8 cellular contexts compared by ENCODE assay signal in genomic region chr16:32187918-32188669, GRCh38.
DNase-seq lines count a peak whose midpoint lies in the region; ATAC-seq, FAIRE-seq and TF ChIP-seq lines count a peak whose summit lies in the region.
"Not testable (repeated sequence)": the region's sequence is repeated elsewhere in the genome, so short reads cannot be mapped to it uniquely, and the experiment has no call there.

No MANE protein-coding gene starts in this region.

- H3K4me1 ChIP-seq in A549; IMR-90 (ENCODE audit: control insufficient read depth, insufficient read depth, low read length); left ventricle myocardium inferior: not testable (repeated sequence)

- not testable (repeated sequence) for H3K14ac ChIP-seq in IMR-90 (replicated peaks; ENCODE audit: low read depth, low read length)

- not testable (repeated sequence) for H3K18ac ChIP-seq in IMR-90 (ENCODE audit: low read depth, low read length)

- H3K36me3 ChIP-seq in IMR-90 (ENCODE audit: control insufficient read depth, insufficient read depth, low read length); left ventricle myocardium inferior: not testable (repeated sequence)

- H3K27ac Mint-ChIP-seq in activated CD8-positive, alpha-beta T cell treated with anti-CD3 and anti-CD28 coated beads, Interleukin-2, amount 10 ng/mL, durations not matched to agents 7 days and 5 days; central memory CD8-positive, alpha-beta T cell (ENCODE audit: low read depth); memory B cell; stimulated activated effector memory CD8-positive, alpha-beta T cell treated with anti-CD3 and anti-CD28 coated beads, Interleukin-12 subunit alpha, Interleukin-12 subunit beta, amount 100 ng/mL, for 72 hours: not testable (repeated sequence)

- H3K9ac ChIP-seq in IMR-90 (ENCODE audit: low read depth, low read length), result not testable (repeated sequence)

- H3K56ac ChIP-seq in IMR-90 (ENCODE audit: extremely low read depth, insufficient read depth, low read length), result not testable (repeated sequence)

- H3K4me2 ChIP-seq in A549, result peak overlapping the region; percentile 59; the same call in 1 of the 3 replicates
- not testable (repeated sequence) for H3K4me2 ChIP-seq in IMR-90 (ENCODE audit: low read depth, low read length)

- H3K4me3 ChIP-seq in A549 (peak overlapping the region; percentile 38; the same call in 1 of the 3 replicates), left ventricle myocardium inferior (peak overlapping the region; percentile 39)
- not testable (repeated sequence) for H3K4me3 ChIP-seq in IMR-90 (ENCODE audit: insufficient read depth, low read depth, low read length)

- H3K4me3 Mint-ChIP-seq in activated CD8-positive, alpha-beta T cell treated with anti-CD3 and anti-CD28 coated beads, Interleukin-2, amount 10 ng/mL, durations not matched to agents 7 days and 5 days; central memory CD8-positive, alpha-beta T cell; memory B cell; stimulated activated effector memory CD8-positive, alpha-beta T cell treated with anti-CD3 and anti-CD28 coated beads, Interleukin-12 subunit alpha, Interleukin-12 subunit beta, amount 100 ng/mL, for 72 hours: not testable (repeated sequence)

- not testable (repeated sequence) for H4K91ac ChIP-seq in IMR-90 (ENCODE audit: insufficient read depth, low read depth, low read length)

- not testable (repeated sequence) for BruUV-seq in IMR-90 (replicated peaks; lab: Mats Ljungman, UMichigan)

- POLR2A ChIA-PET in A549 (lab: Yijun Ruan, JAX); IMR-90 (lab: Charles Lee; ENCODE audit: unreplicated experiment); activated CD8-positive, alpha-beta T cell treated with anti-CD3 and anti-CD28 coated beads, Interleukin-2, amount 10 ng/mL, durations not matched to agents 7 days and 5 days (lab: Charles Lee): not testable (repeated sequence)

- H3K36me3 Mint-ChIP-seq in activated CD8-positive, alpha-beta T cell treated with anti-CD3 and anti-CD28 coated beads, Interleukin-2, amount 10 ng/mL, durations not matched to agents 7 days and 5 days (ENCODE audit: low read depth); central memory CD8-positive, alpha-beta T cell (ENCODE audit: insufficient read depth); memory B cell; stimulated activated effector memory CD8-positive, alpha-beta T cell treated with anti-CD3 and anti-CD28 coated beads, Interleukin-12 subunit alpha, Interleukin-12 subunit beta, amount 100 ng/mL, for 72 hours: not testable (repeated sequence)

- H3K9me3 Mint-ChIP-seq in activated CD8-positive, alpha-beta T cell treated with anti-CD3 and anti-CD28 coated beads, Interleukin-2, amount 10 ng/mL, durations not matched to agents 7 days and 5 days (ENCODE audit: insufficient read depth); central memory CD8-positive, alpha-beta T cell; memory B cell; stimulated activated effector memory CD8-positive, alpha-beta T cell treated with anti-CD3 and anti-CD28 coated beads, Interleukin-12 subunit alpha, Interleukin-12 subunit beta, amount 100 ng/mL, for 72 hours: not testable (repeated sequence)

- not testable (repeated sequence) for H3K23ac ChIP-seq in IMR-90 (ENCODE audit: low read depth, low read length)

- not testable (repeated sequence) for TF ChIP-seq CTCF in A549 (IDR thresholded peaks at IDR 0.05); IMR-90 (conservative IDR thresholded peaks at IDR 0.05; ENCODE audit: low read depth, low read length); left ventricle myocardium inferior (IDR thresholded peaks at IDR 0.05; ENCODE audit: borderline replicate concordance)

- not testable (repeated sequence) for H3K4ac ChIP-seq in IMR-90 (ENCODE audit: low read depth, low read length)

- TF ChIP-seq POLR2A in A549 (IDR thresholded peaks at IDR 0.05; ENCODE audit: low read length); IMR-90 (IDR thresholded peaks at IDR 0.05; ENCODE audit: low read depth, low read length): not testable (repeated sequence)

- TF ChIP-seq RAD21 in A549 (conservative IDR thresholded peaks at IDR 0.05 in 1 of 2, IDR thresholded peaks at IDR 0.05 in 1 of 2); IMR-90 (IDR thresholded peaks at IDR 0.05; ENCODE audit: low read length): not testable (repeated sequence)

- no CpG with 5 or more reads among the region's 61 CpGs for WGBS in A549 (ENCODE audit: missing lambda C conversion rate)
- WGBS in IMR-90 (ENCODE audit: extremely low coverage in 2 of 2, insufficient read length in 1 of 2), 2 experiments, result no CpG with 5 or more reads among the region's 61 CpGs

- DNase-seq in A549 (ENCODE audit: low read depth in 1 of 2, low spot score in 1 of 2); IMR-90; activated CD8-positive, alpha-beta T cell treated with anti-CD3 and anti-CD28 coated beads, Interleukin-2, amount 10 ng/mL, durations not matched to agents 7 days and 5 days; central memory CD8-positive, alpha-beta T cell (ENCODE audit: low spot score in 2 of 2); left ventricle myocardium inferior; memory B cell (ENCODE audit: low spot score in 2 of 2); stimulated activated effector memory CD8-positive, alpha-beta T cell treated with anti-CD3 and anti-CD28 coated beads, Interleukin-12 subunit alpha, Interleukin-12 subunit beta, amount 100 ng/mL, for 72 hours (ENCODE audit: low spot score in 2 of 2): not testable (repeated sequence)

- not testable (repeated sequence) for H2AFZ ChIP-seq in IMR-90 (replicated peaks; ENCODE audit: low read length, poor library complexity)

- dilution Hi-C loops in IMR-90 (cut with HindIII; ENCODE audit: low sequenced_read_pairs, unreplicated experiment), result not testable (repeated sequence)

- not testable (repeated sequence) for H3K27me3 Mint-ChIP-seq in activated CD8-positive, alpha-beta T cell treated with anti-CD3 and anti-CD28 coated beads, Interleukin-2, amount 10 ng/mL, durations not matched to agents 7 days and 5 days (ENCODE audit: low read depth); central memory CD8-positive, alpha-beta T cell; memory B cell

- H2AK9ac ChIP-seq in IMR-90 (replicated peaks; ENCODE audit: low read depth, low read length, poor library complexity), result not testable (repeated sequence)

- CTCF ChIA-PET in A549 (lab: Yijun Ruan, JAX); IMR-90 (lab: Yijun Ruan, JAX); activated CD8-positive, alpha-beta T cell treated with anti-CD3 and anti-CD28 coated beads, Interleukin-2, amount 10 ng/mL, durations not matched to agents 7 days and 5 days (lab: Charles Lee): not testable (repeated sequence)

- not testable (repeated sequence) for H2BK5ac ChIP-seq in IMR-90 (ENCODE audit: low read depth, low read length, poor library complexity, severe bottlenecking)

- H3K4me1 Mint-ChIP-seq in activated CD8-positive, alpha-beta T cell treated with anti-CD3 and anti-CD28 coated beads, Interleukin-2, amount 10 ng/mL, durations not matched to agents 7 days and 5 days (ENCODE audit: low read depth); central memory CD8-positive, alpha-beta T cell; memory B cell; stimulated activated effector memory CD8-positive, alpha-beta T cell treated with anti-CD3 and anti-CD28 coated beads, Interleukin-12 subunit alpha, Interleukin-12 subunit beta, amount 100 ng/mL, for 72 hours: not testable (repeated sequence)

- H3K27me3 ChIP-seq in IMR-90 (ENCODE audit: control insufficient read depth, insufficient read depth, low read length); left ventricle myocardium inferior (ENCODE audit: low read depth): not testable (repeated sequence)

- H4K8ac ChIP-seq in IMR-90 (ENCODE audit: low read depth in 2 of 2, low read length in 2 of 2), result not testable (repeated sequence)

- not testable (repeated sequence) for H3K9me3 ChIP-seq in A549; IMR-90 (ENCODE audit: control insufficient read depth, insufficient read depth, low read length); left ventricle myocardium inferior (replicated peaks)

- FAIRE-seq in A549 (lab: Jason Lieb, UNC), result not testable (repeated sequence)

- TF ChIP-seq EP300 in A549 (IDR thresholded peaks at IDR 0.05), result not testable (repeated sequence)

- ATAC-seq in A549 (peak; percentile 100), GM19025 (IDR thresholded peaks at IDR 0.05; ENCODE audit: low read depth, unreplicated experiment) (peak; percentile 70), IMR-90 (ENCODE audit: low read depth) (peak; percentile 92), memory B cell (ENCODE audit: low read depth) (peak; percentile 78)
- peak; percentile 47 for ATAC-seq in activated CD8-positive, alpha-beta T cell treated with anti-CD3 and anti-CD28 coated beads, Interleukin-2, amount 10 ng/mL, durations not matched to agents 7 days and 5 days
- peak; percentile 85 for ATAC-seq in central memory CD8-positive, alpha-beta T cell (replicated peaks; ENCODE audit: extremely low read depth, poor library complexity, severe bottlenecking)
- ATAC-seq in stimulated activated effector memory CD8-positive, alpha-beta T cell treated with anti-CD3 and anti-CD28 coated beads, Interleukin-12 subunit alpha, Interleukin-12 subunit beta, amount 100 ng/mL, for 72 hours, result peak; percentile 72

- H3K27ac ChIP-seq in A549; IMR-90 (ENCODE audit: insufficient read depth, low read length); left ventricle myocardium inferior (replicated peaks): not testable (repeated sequence)

- intact Hi-C loops in IMR-90 (cut with micrococcal nuclease); left ventricle myocardium inferior (cut with micrococcal nuclease): not testable (repeated sequence)

- H3K9me1 ChIP-seq in IMR-90 (ENCODE audit: insufficient read depth, low read length), result not testable (repeated sequence)

- H2BK120ac ChIP-seq in IMR-90 (ENCODE audit: low read depth, low read length), result not testable (repeated sequence)

- H2BK15ac ChIP-seq in IMR-90 (ENCODE audit: low read depth, low read length), result not testable (repeated sequence)

- H4K20me1 ChIP-seq in IMR-90 (ENCODE audit: insufficient read depth, low read length), result not testable (repeated sequence)

- H2AK5ac ChIP-seq in IMR-90 (ENCODE audit: low read depth, low read length), result not testable (repeated sequence)

- not testable (repeated sequence) for H3K79me1 ChIP-seq in IMR-90 (ENCODE audit: low read depth in 1 of 2, low read length in 2 of 2)

- in situ Hi-C loops in IMR-90 (cut with MboI; ENCODE audit: low sequenced_read_pairs), result not testable (repeated sequence)

- H2BK20ac ChIP-seq in IMR-90 (ENCODE audit: low read depth, low read length), result not testable (repeated sequence)

- H4K5ac ChIP-seq in IMR-90 (ENCODE audit: low read depth, low read length), result not testable (repeated sequence)

Comparison
In these comparisons a context has a peak if more than half of its experiments do, and no peak if none do; other contexts are left out.
1. ATAC-seq: peak in every context shown above with its lines; median percentile 100 in A549; 92 in IMR-90; 85 in central memory CD8-positive, alpha-beta T cell; 78 in memory B cell; 72 in stimulated activated effector memory CD8-positive, alpha-beta T cell treated with anti-CD3 and anti-CD28 coated beads, Interleukin-12 subunit alpha, Interleukin-12 subunit beta, amount 100 ng/mL, for 72 hours; 70 in GM19025; 47 in activated CD8-positive, alpha-beta T cell treated with anti-CD3 and anti-CD28 coated beads, Interleukin-2, amount 10 ng/mL, durations not matched to agents 7 days and 5 days.